ENCODE assay signal across 1 cellular context in the genomic region with DNA sequence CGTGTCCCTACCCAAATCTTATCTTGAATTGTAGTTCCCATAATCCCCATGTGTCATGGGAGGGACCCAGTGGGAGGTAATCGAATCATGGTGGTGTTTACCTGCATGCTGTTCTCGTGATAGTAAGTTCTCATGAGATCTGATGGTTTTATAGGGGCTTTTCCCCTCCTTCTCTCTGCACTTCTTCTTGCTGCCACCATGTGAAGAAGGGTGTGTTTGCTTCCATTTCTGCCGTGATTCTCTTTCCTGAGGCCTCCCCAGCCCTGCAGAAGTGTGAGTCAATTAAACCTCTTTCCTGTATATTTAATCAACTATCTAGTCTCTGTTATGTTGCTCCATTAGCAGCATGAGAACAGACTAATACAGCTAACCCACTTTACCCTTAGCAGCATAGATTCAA.
TF ChIP-seq lines count a peak whose summit lies in the region.

No MANE protein-coding gene starts in this region.

TF ChIP-seq in IMR-90, 13 proteins besides CTCF, POLR2A, EP300 and RAD21 (continued from another document):
- TF ChIP-seq, protein P1, sequence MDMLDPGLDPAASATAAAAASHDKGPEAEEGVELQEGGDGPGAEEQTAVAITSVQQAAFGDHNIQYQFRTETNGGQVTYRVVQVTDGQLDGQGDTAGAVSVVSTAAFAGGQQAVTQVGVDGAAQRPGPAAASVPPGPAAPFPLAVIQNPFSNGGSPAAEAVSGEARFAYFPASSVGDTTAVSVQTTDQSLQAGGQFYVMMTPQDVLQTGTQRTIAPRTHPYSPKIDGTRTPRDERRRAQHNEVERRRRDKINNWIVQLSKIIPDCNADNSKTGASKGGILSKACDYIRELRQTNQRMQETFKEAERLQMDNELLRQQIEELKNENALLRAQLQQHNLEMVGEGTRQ (IDR thresholded peaks at IDR 0.05; ENCODE audit: low read depth, low read length): no peak
- TF ChIP-seq MXI1 (IDR thresholded peaks at IDR 0.05; ENCODE audit: borderline replicate concordance, low read depth, low read length) (no peak), SMC3 (IDR thresholded peaks at IDR 0.05; ENCODE audit: low read depth, low read length) (no peak), MAFK (IDR thresholded peaks at IDR 0.05; ENCODE audit: low read depth, low read length) (no peak), RCOR1 (IDR thresholded peaks at IDR 0.05; ENCODE audit: insufficient replicate concordance, low read length) (no peak), RFX5 (IDR thresholded peaks at IDR 0.05; ENCODE audit: low read depth, low read length) (no peak), NFE2L2 (IDR thresholded peaks at IDR 0.05; ENCODE audit: low read depth, low read length) (no peak), CHD1 (IDR thresholded peaks at IDR 0.05; ENCODE audit: low read depth, low read length) (no peak)
- TF ChIP-seq, protein P2, sequence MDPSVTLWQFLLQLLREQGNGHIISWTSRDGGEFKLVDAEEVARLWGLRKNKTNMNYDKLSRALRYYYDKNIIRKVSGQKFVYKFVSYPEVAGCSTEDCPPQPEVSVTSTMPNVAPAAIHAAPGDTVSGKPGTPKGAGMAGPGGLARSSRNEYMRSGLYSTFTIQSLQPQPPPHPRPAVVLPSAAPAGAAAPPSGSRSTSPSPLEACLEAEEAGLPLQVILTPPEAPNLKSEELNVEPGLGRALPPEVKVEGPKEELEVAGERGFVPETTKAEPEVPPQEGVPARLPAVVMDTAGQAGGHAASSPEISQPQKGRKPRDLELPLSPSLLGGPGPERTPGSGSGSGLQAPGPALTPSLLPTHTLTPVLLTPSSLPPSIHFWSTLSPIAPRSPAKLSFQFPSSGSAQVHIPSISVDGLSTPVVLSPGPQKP (IDR thresholded peaks at IDR 0.05; ENCODE audit: borderline replicate concordance, low read depth, low read length): no peak
TF ChIP-seq in IMR-90: peak in this region for 0.
